ENCODE assay signal across 18 cellular contexts in genomic region chr3:133675631-133676335, GRCh38. TPM values are rescaled to one million over a fixed set of nuclear protein-coding genes. Genes with fewer than 3 reads are reported as not detected.
DNase-seq lines count a peak whose midpoint lies in the region; ATAC-seq, FAIRE-seq and TF ChIP-seq lines count a peak whose summit lies in the region.
"Had no signal": no experiment of that assay in that cellular context is flagged by ENCODE, and none has a peak within 500 bp of the region (broad histone marks: within the 10 kb centered on the region; RNA-seq: fewer than 3 reads in every experiment).

No MANE protein-coding gene starts in this region.

- H3K36me3 ChIP-seq in KMS-11 (ENCODE audit: insufficient read depth) (no peaks in the 10 kb centered on the region), HepG2 (replicated peaks in 1 of 2; ENCODE audit: control insufficient read depth in 1 of 2, insufficient read depth in 2 of 2, low read length in 2 of 2) (no peaks in the 10 kb centered on the region)

- peaks cover 4 to 16% (median 7%) of the 10 kb centered on the region in 4 donors for H3K4me1 Mint-ChIP-seq in naive thymus-derived CD8-positive, alpha-beta T cell

- H3K4me3 Mint-ChIP-seq in naive thymus-derived CD8-positive, alpha-beta T cell: no peak overlapping the region

- H3K9me3 ChIP-seq in HepG2 (ENCODE audit: low read length): no peaks in the 10 kb centered on the region

- no TSS peak for BruUV-seq in HepG2 (replicated peaks; lab: Mats Ljungman, UMichigan)

- H3K9ac ChIP-seq in KMS-11: no peak overlapping the region
- H3K9ac ChIP-seq in HepG2 (ENCODE audit: insufficient read depth, low read depth, low read length): peak overlapping the region; percentile 52

- H3K79me2 ChIP-seq in KMS-11 (ENCODE audit: insufficient read depth, low read depth): no peaks in the 10 kb centered on the region
- no peaks in the 10 kb centered on the region for H3K79me2 ChIP-seq in HepG2 (ENCODE audit: insufficient read depth, low read length)

- POLR2A ChIA-PET in HepG2 (lab: Yijun Ruan, JAX): interaction anchor here (1.1 to 2.8 kb wide), 5 partner anchors 28 to 74 kb away, joined by 3 to 18 read pairs (median 9); partner anchors contain the start of gene TF
- POLR2A ChIA-PET in naive thymus-derived CD8-positive, alpha-beta T cell (lab: Charles Lee): no interaction called here

- H3K36me3 Mint-ChIP-seq in naive thymus-derived CD8-positive, alpha-beta T cell: peaks cover 2 to 5% (median 4%) of the 10 kb centered on the region in 3 donors

- CTCF ChIA-PET in HepG2 (lab: Yijun Ruan, JAX; ENCODE audit: low intra/inter-chr PET ratio, low total read pairs): no interaction called here

- TF ChIP-seq EP300 in HepG2 (IDR thresholded peaks at IDR 0.05; ENCODE audit: low read depth in 2 of 2, low read length in 2 of 2) (peak; percentile 33 to 95; a peak in 3 of 4 replicates), HepG2 (CRISPR knock-in tag; IDR thresholded peaks at IDR 0.05; ENCODE audit: borderline replicate concordance) (no peak)

- ATAC-seq in GM21786 (IDR thresholded peaks at IDR 0.05; ENCODE audit: unreplicated experiment) (peak; percentile 82), HepG2 (peak; percentile 77), GM21526 (IDR thresholded peaks at IDR 0.05; ENCODE audit: low FRiP score, unreplicated experiment) (no peak)
- no peak for ATAC-seq in naive thymus-derived CD8-positive, alpha-beta T cell

- H4K20me1 ChIP-seq in KMS-11 (ENCODE audit: insufficient read depth) (no peaks in the 10 kb centered on the region), HepG2 (ENCODE audit: insufficient read depth, low read length) (no peaks in the 10 kb centered on the region)

- H3K27me3 Mint-ChIP-seq in naive thymus-derived CD8-positive, alpha-beta T cell: peaks cover 32 to 83% (median 67%) of the 10 kb centered on the region in 5 donors

- FAIRE-seq in GM12891 (lab: Jason Lieb, UNC): peak; percentile 79
- FAIRE-seq in HepG2 (lab: Jason Lieb, UNC): peak; percentile 97
- FAIRE-seq: D721Med, endometrium, TTC549 had no signal

- DNase-seq in GM12891 (ENCODE audit: insufficient read length, low spot score) (no peak), HepG2 (ENCODE audit: low spot score) (peak; percentile 94), AG08395 (ENCODE audit: low spot score) (no peak), lower leg skin (ENCODE audit: low spot score in 2 of 2) (no peak)
- DNase-seq in naive thymus-derived CD8-positive, alpha-beta T cell: no peak
- DNase-seq: activated CD4-positive, alpha-beta T cell treated with anti-CD3 and anti-CD28 coated beads, Interleukin-2, amount 50 U/mL, for 4 hours; AML-193; amniotic stem cell; foreskin keratinocyte; NCI-H1048; NCI-H226; stimulated activated CD4-positive, alpha-beta T cell treated with anti-CD3 and anti-CD28 coated beads, Interleukin-4, amount 100 ng/mL, for 24 hours had no signal

- TF ChIP-seq POLR2A in GM12891 (IDR thresholded peaks at IDR 0.05; ENCODE audit: low read depth, low read length) (no peak), HepG2 (IDR thresholded peaks at IDR 0.05; ENCODE audit: insufficient read depth in 1 of 2, low read depth in 2 of 2, low read length in 2 of 2) (no peak), lower leg skin (IDR thresholded peaks at IDR 0.05) (no peak)

- H3K27ac Mint-ChIP-seq in naive thymus-derived CD8-positive, alpha-beta T cell: no peak overlapping the region

- no peak for TF ChIP-seq RAD21 in HepG2 (CRISPR knock-in tag; IDR thresholded peaks at IDR 0.05)

- peak overlapping the region; percentile 12; the same call in 1 of the 2 replicates for H3K4me2 ChIP-seq in KMS-11
- H3K4me2 ChIP-seq in HepG2 (ENCODE audit: low read depth, low read length): peak overlapping the region; percentile 83

- H3K27me3 ChIP-seq in KMS-11 (ENCODE audit: insufficient read depth, low read depth) (no peaks in the 10 kb centered on the region), HepG2 (ENCODE audit: control insufficient read depth in 1 of 2, insufficient read depth in 2 of 2, low read length in 2 of 2) (no peaks in the 10 kb centered on the region)

- H3K4me3 ChIP-seq in KMS-11 (IDR thresholded peaks at IDR 0.05; ENCODE audit: insufficient read depth, low read depth, low read length): no peak overlapping the region
- H3K4me3 ChIP-seq in HepG2 (replicated peaks in 1 of 3; ENCODE audit: insufficient read depth in 1 of 3, low read depth in 2 of 3, low read length in 3 of 3): peak overlapping the region; percentile 18 to 56 (median 37); a peak in 4 of 6 replicates
- no peak overlapping the region for H3K4me3 ChIP-seq in lower leg skin (ENCODE audit: low read depth, poor library complexity, severe bottlenecking)

- H3K9me3 Mint-ChIP-seq in naive thymus-derived CD8-positive, alpha-beta T cell: peaks cover 0 to 9% (median 4%) of the 10 kb centered on the region in 9 donors

- in situ Hi-C loops in HepG2 (cut with HindIII; ENCODE audit: extremely low pct_ligation_motif_present, low pct_unique_long_range_greater_than_20kb): no loop called here

- 7% methylated on average over 6 of the region's 6 CpGs for WGBS in HepG2 (ENCODE audit: low lambda C conversion rate)
- 54 to 66% methylated on average over 6 of the region's 6 CpGs for WGBS in lower leg skin, 2 donors

- intact Hi-C loops in HepG2 (cut with micrococcal nuclease; ENCODE audit: unreplicated experiment) (no loop called here), lower leg skin (cut with DNase I; ENCODE audit: low total_unique reads) (no loop called here)

- H3K4me1 ChIP-seq in KMS-11 (ENCODE audit: low read depth, poor library complexity, severe bottlenecking): peaks cover 13% of the 10 kb centered on the region
- peaks cover 59% of the 10 kb centered on the region for H3K4me1 ChIP-seq in HepG2 (ENCODE audit: insufficient read depth, low read length)
- H3K4me1 ChIP-seq: foreskin keratinocyte had no signal

- TF ChIP-seq CTCF in KMS-11 (conservative IDR thresholded peaks at IDR 0.05; ENCODE audit: low read depth, low read length): no peak
- TF ChIP-seq CTCF in HepG2 (CRISPR knock-in tag; IDR thresholded peaks at IDR 0.05): no peak
- no peak for TF ChIP-seq CTCF in lower leg skin (IDR thresholded peaks at IDR 0.05)

- no peak overlapping the region for H3K27ac ChIP-seq in KMS-11
- peak overlapping the region; percentile 75 for H3K27ac ChIP-seq in HepG2 (ENCODE audit: extremely low read length, insufficient read depth, low read length)
- H3K27ac ChIP-seq: foreskin keratinocyte had no signal

- H2AFZ ChIP-seq in KMS-11 (ENCODE audit: low read depth): no peak overlapping the region
- no peak overlapping the region for H2AFZ ChIP-seq in HepG2 (ENCODE audit: low read length)

TF ChIP-seq in GM12891, 5 proteins besides CTCF, POLR2A, EP300 and RAD21:
- TF ChIP-seq POLR2AphosphoS5 (IDR thresholded peaks at IDR 0.05; ENCODE audit: low read depth, low read length) (no peak), SPI1 (IDR thresholded peaks at IDR 0.05; ENCODE audit: low read depth, low read length) (no peak), POU2F2 (IDR thresholded peaks at IDR 0.05; ENCODE audit: low read depth, low read length) (no peak), PAX5 (IDR thresholded peaks at IDR 0.05; ENCODE audit: insufficient read depth, low read length, severe bottlenecking) (no peak), TAF1 (IDR thresholded peaks at IDR 0.05; ENCODE audit: low read depth, low read length) (no peak)

TF ChIP-seq in HepG2, 621 proteins besides CTCF, POLR2A, EP300 and RAD21 (continues in another document):
- TF ChIP-seq ZNF317 (CRISPR knock-in tag; IDR thresholded peaks at IDR 0.05) (no peak), ZNF598 (CRISPR knock-in tag; IDR thresholded peaks at IDR 0.05; ENCODE audit: borderline replicate concordance) (no peak), ZNF772 (CRISPR knock-in tag; IDR thresholded peaks at IDR 0.05) (no peak), ZC3H4 (CRISPR knock-in tag; IDR thresholded peaks at IDR 0.05; ENCODE audit: borderline replicate concordance) (no peak)

RNA-seq across cellular contexts. Expression of gene TOPBP1, which starts 14.0 kb away (rescaled TPM):
- polyA plus RNA-seq in GM12891 (2012; ENCODE audit: low read depth, missing spikeins): 29.5 TPM
- 42.9 and 59.3 TPM in 2 replicates for total RNA-seq in HepG2 (2016; rRNA removed; fragmentation: Illumina TruSeq; extraction: Trizol)
- 12.5 and 13.2 TPM in 2 replicates for total RNA-seq in HepG2 (2016; cell fraction: cytosol; rRNA removed; fragmentation: Illumina TruSeq; extraction: Trizol; ENCODE audit: low read depth)
- total RNA-seq in HepG2 (2016; cell fraction: insoluble cytoplasmic fraction; rRNA removed; fragmentation: Illumina TruSeq; extraction: Trizol): 41.9 and 62.6 TPM in 2 replicates
- 30.0 and 35.4 TPM in 2 replicates for total RNA-seq in HepG2 (2016; cell fraction: membrane; rRNA removed; fragmentation: Illumina TruSeq; extraction: Trizol)
- total RNA-seq in HepG2 (2016; cell fraction: nucleus; rRNA removed; fragmentation: Illumina TruSeq; extraction: Trizol): 56.6 and 67.4 TPM in 2 replicates
- 15.5 and 24.3 TPM in 2 replicates for polyA plus RNA-seq in HepG2 (2011; rRNA removed)
- polyA plus RNA-seq in HepG2 (2011; cell fraction: cytosol; rRNA removed): 8.5 and 8.6 TPM in 2 replicates
- polyA plus RNA-seq in HepG2 (2011; cell fraction: nucleus; rRNA removed): 41.0 and 46.8 TPM in 2 replicates
- 12.5 and 16.7 TPM in 2 replicates for polyA plus RNA-seq in HepG2 (2012)
- polyA plus RNA-seq in HepG2 (2016; cell fraction: cytosol; fragmentation: Illumina TruSeq; extraction: Trizol; ENCODE audit: low read depth): 3.0 and 3.5 TPM in 2 replicates
- 36.7 and 42.1 TPM in 2 replicates for polyA plus RNA-seq in HepG2 (2016; cell fraction: insoluble cytoplasmic fraction; fragmentation: Illumina TruSeq; extraction: Trizol; ENCODE audit: low read depth)
- polyA plus RNA-seq in HepG2 (2016; cell fraction: membrane; fragmentation: Illumina TruSeq; extraction: Trizol; ENCODE audit: low read depth): 12.7 and 14.9 TPM in 2 replicates
- 65.4 and 74.6 TPM in 2 replicates for polyA plus RNA-seq in HepG2 (2016; cell fraction: nucleus; fragmentation: Illumina TruSeq; extraction: Trizol; ENCODE audit: insufficient read depth, low read depth)
- 16.5 and 72.6 TPM in 2 replicates for polyA minus RNA-seq in HepG2 (2011; rRNA and poly(A)+ RNA removed; ENCODE audit: low replicate concordance)
- 8.1 and 9.6 TPM in 2 replicates for polyA minus RNA-seq in HepG2 (2011; cell fraction: cytosol; rRNA and poly(A)+ RNA removed)
- polyA minus RNA-seq in HepG2 (2011; cell fraction: nucleus; rRNA and poly(A)+ RNA removed): 58.9 and 72.9 TPM in 2 replicates
- total RNA-seq in naive thymus-derived CD8-positive, alpha-beta T cell: 10 to 100 TPM; 35.2 to 35.5 TPM
- polyA plus RNA-seq in naive thymus-derived CD8-positive, alpha-beta T cell: 10 to 100 TPM in 1 of 3 donors, 1 to 10 TPM in 2; 5.3 to 11.0 (median 6.3) TPM
- total RNA-seq in lower leg skin: 10 to 100 TPM; 17.8 to 26.2 (median 20.7) TPM

Comparison
In these comparisons a context has a peak if more than half of its experiments do, and no peak if none do; other contexts are left out.
1. ATAC-seq: peak in GM21786 (single experiment) and HepG2 (single experiment); none in GM21526 (single experiment) and naive thymus-derived CD8-positive, alpha-beta T cell (0 of 2).
2. H3K4me3 ChIP-seq: peak in HepG2 (3 of 3); none in KMS-11 (single experiment) and lower leg skin (single experiment).